In the genomic region with DNA sequence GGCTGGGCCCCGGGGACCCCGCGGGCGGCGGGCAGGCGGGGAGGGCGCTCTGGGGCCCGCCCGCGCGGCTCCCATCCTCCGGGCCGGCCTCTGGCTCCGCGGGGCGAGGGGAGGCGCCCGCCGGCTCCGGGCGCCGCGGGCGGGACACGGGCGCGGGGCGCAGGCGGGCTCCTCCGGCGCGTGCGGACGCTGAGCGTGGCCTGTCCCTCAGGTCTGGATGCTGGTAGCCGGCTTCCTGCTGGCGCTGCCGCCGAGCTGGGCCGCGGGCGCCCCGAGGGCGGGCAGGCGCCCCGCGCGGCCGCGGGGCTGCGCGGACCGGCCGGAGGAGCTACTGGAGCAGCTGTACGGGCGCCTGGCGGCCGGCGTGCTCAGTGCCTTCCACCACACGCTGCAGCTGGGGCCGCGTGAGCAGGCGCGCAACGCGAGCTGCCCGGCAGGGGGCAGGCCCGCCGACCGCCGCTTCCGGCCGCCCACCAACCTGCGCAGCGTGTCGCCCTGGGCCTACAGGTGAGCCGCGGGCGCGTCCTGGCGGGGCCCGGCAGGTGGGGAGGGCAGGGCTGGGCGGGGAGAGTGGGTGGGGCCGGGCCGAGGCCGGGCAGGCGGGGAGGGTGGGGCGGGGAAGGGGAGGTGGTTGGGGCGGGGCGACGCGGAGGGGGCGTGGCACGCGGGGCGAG, we compare ENCODE assay signal across 9 cellular contexts. TPM values are rescaled to one million over a fixed set of nuclear protein-coding genes. Genes with fewer than 3 reads are reported as not detected.
DNase-seq lines count a peak whose midpoint lies in the region; ATAC-seq, FAIRE-seq and TF ChIP-seq lines count a peak whose summit lies in the region.
"Had no signal": no experiment of that assay in that cellular context is flagged by ENCODE, and none has a peak within 500 bp of the region (broad histone marks: within the 10 kb centered on the region; RNA-seq: fewer than 3 reads in every experiment).

No MANE protein-coding gene starts in this region.

- H2AFZ ChIP-seq in endothelial cell of umbilical vein (ENCODE audit: low read depth, low read length), result peak overlapping the region; percentile 53

- TF ChIP-seq POLR2A in endothelial cell of umbilical vein (IDR thresholded peaks at IDR 0.05; ENCODE audit: low read depth, low read length), result peak; percentile 26

- BruUV-seq in endothelial cell of umbilical vein (replicated peaks; lab: Mats Ljungman, UMichigan), result no TSS peak

- peak overlapping the region; percentile 59 for H3K27ac ChIP-seq in C4-2B
- no peak overlapping the region for H3K27ac ChIP-seq in endothelial cell of umbilical vein (ENCODE audit: insufficient read depth, low read depth, low read length)

- intact Hi-C loops in endothelial cell of umbilical vein (cut with micrococcal nuclease) (loop anchor here (1.0 to 10.0 kb wide), 3 partner anchors 137 to 209 kb away; a partner anchor contains a TSS), mucosa of descending colon (cut with DNase I, micrococcal nuclease) (no loop called here)

- ATAC-seq in GM19025 (IDR thresholded peaks at IDR 0.05; ENCODE audit: low read depth, unreplicated experiment) (peak; percentile 95), HG03139 (IDR thresholded peaks at IDR 0.05; ENCODE audit: unreplicated experiment) (peak; percentile 85), mucosa of descending colon (peak; percentile 93)

- peak; percentile 67 for FAIRE-seq in endothelial cell of umbilical vein (lab: Jason Lieb, UNC)
- FAIRE-seq: endometrium had no signal

- CTCF ChIA-PET in endothelial cell of umbilical vein (lab: Charles Lee), result interaction anchor here (0.7 to 9.5 kb wide), 27 partner anchors 11 to 507 kb away, joined by 3 to 92 read pairs (median 4); no protein-coding TSS in a partner anchor

- H3K36me3 ChIP-seq in endothelial cell of umbilical vein (ENCODE audit: control insufficient read depth in 2 of 2, extremely low read depth in 1 of 2, insufficient read depth in 2 of 2, low read length in 2 of 2) (no peaks in the 10 kb centered on the region), mucosa of descending colon (ENCODE audit: low read depth) (no peaks in the 10 kb centered on the region)

- dilution Hi-C loops in endothelial cell of umbilical vein (cut with MboI; ENCODE audit: extremely low pct_ligation_motif_present, low sequenced_read_pairs), result no loop called here

- POLR2A ChIA-PET in endothelial cell of umbilical vein (lab: Charles Lee), result interaction anchor here (1.1 kb wide), 1 partner anchor 11 kb away, joined by 3 read pairs; no protein-coding TSS in a partner anchor

- no peaks in the 10 kb centered on the region for H3K79me2 ChIP-seq in endothelial cell of umbilical vein (ENCODE audit: control insufficient read depth, insufficient read depth, low read length)

- H3K4me1 ChIP-seq in endothelial cell of umbilical vein (ENCODE audit: control insufficient read depth, extremely low read depth, insufficient read depth, low read length), result peaks cover 8% of the 10 kb centered on the region
- H3K4me1 ChIP-seq in mucosa of descending colon (ENCODE audit: low read depth), result peaks cover 9% of the 10 kb centered on the region

- H3K4me3 ChIP-seq in endothelial cell of umbilical vein (replicated peaks in 1 of 3; ENCODE audit: insufficient read depth in 1 of 3, low read depth in 1 of 3, low read length in 3 of 3), result peak overlapping the region in 2 of 3 experiments; percentile 49 to 52
- no peak overlapping the region for H3K4me3 ChIP-seq in mucosa of descending colon

- H4K20me1 ChIP-seq in endothelial cell of umbilical vein (replicated peaks; ENCODE audit: control insufficient read depth, extremely low read depth, insufficient read depth, low read length), result no peaks in the 10 kb centered on the region

- no peaks in the 10 kb centered on the region for H3K27me3 ChIP-seq in endothelial cell of umbilical vein (ENCODE audit: control insufficient read depth in 2 of 2, insufficient read depth in 2 of 2, low read length in 2 of 2)

- no peaks in the 10 kb centered on the region for H3K9me1 ChIP-seq in endothelial cell of umbilical vein (replicated peaks; ENCODE audit: control insufficient read depth, extremely low read depth, insufficient read depth, low read length)

- TF ChIP-seq CTCF in C4-2B (conservative IDR thresholded peaks at IDR 0.05) (peak; percentile 87), endothelial cell of umbilical vein (IDR thresholded peaks at IDR 0.05; ENCODE audit: extremely low read depth in 1 of 2, insufficient read depth in 1 of 2, low read depth in 1 of 2, low read length in 2 of 2) (peak; percentile 64 to 69), mucosa of descending colon (IDR thresholded peaks at IDR 0.05) (peak; percentile 55)

- DNase-seq in NCI-H82 (lab: John Stamatoyannopoulos, UW) (peak; percentile 93), endothelial cell of umbilical vein (ENCODE audit: low read depth, low spot score) (peak; percentile 66), mucosa of descending colon (peak; percentile 86 to 92 (median 91))
- peak; percentile 90 for DNase-seq in activated CD8-positive, alpha-beta memory T cell treated with anti-CD3 and anti-CD28 coated beads for 24 hours
- peak; percentile 81 for DNase-seq in stimulated activated CD8-positive, alpha-beta memory T cell treated with anti-CD3 and anti-CD28 coated beads, Interleukin-4, amount 100 ng/mL, for 48 hours

- H3K4me2 ChIP-seq in endothelial cell of umbilical vein (ENCODE audit: insufficient read depth, low read length), result no peak overlapping the region

- no peaks in the 10 kb centered on the region for H3K9me3 ChIP-seq in endothelial cell of umbilical vein (replicated peaks; ENCODE audit: control insufficient read depth, insufficient read depth, low read length)
- H3K9me3 ChIP-seq in mucosa of descending colon, result no peaks in the 10 kb centered on the region

- H3K9ac ChIP-seq in endothelial cell of umbilical vein (replicated peaks; ENCODE audit: extremely low read depth, insufficient read depth, low read length), result peak overlapping the region; percentile 56

TF ChIP-seq in endothelial cell of umbilical vein, 7 proteins besides CTCF, POLR2A, EP300 and RAD21:
- peak; percentile 50 for TF ChIP-seq POLR2AphosphoS5 (IDR thresholded peaks at IDR 0.05; ENCODE audit: insufficient read depth, low read depth, low read length)
- TF ChIP-seq FOS (IDR thresholded peaks at IDR 0.05; ENCODE audit: borderline replicate concordance, insufficient read depth, low read length), result no peak
- TF ChIP-seq, protein P1, sequence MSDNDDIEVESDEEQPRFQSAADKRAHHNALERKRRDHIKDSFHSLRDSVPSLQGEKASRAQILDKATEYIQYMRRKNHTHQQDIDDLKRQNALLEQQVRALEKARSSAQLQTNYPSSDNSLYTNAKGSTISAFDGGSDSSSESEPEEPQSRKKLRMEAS (IDR thresholded peaks at IDR 0.05; ENCODE audit: insufficient read depth, insufficient read length), result peak; percentile 47
TF ChIP-seq in endothelial cell of umbilical vein: peak in this region for 2.

RNA-seq across cellular contexts. Expression of a gene that starts 0.4 kb away (rescaled TPM):
- total RNA-seq in endothelial cell of umbilical vein, result 4.9 and 6.1 TPM in 2 replicates
- polyA plus RNA-seq in endothelial cell of umbilical vein, result 4.0 and 5.5 TPM in 2 replicates
- polyA plus RNA-seq in endothelial cell of umbilical vein (2011; cell fraction: cytosol; rRNA removed), result 2.3 and 3.2 TPM in 2 replicates
- 2.5 and 3.1 TPM in 2 replicates for polyA plus RNA-seq in endothelial cell of umbilical vein (2011; cell fraction: nucleus; rRNA removed)
- polyA plus RNA-seq in endothelial cell of umbilical vein (2012), result 16.2 and 17.4 TPM in 2 replicates
- 2.0 and 2.2 TPM in 2 replicates for polyA minus RNA-seq in endothelial cell of umbilical vein
- polyA minus RNA-seq in endothelial cell of umbilical vein (2011; cell fraction: cytosol; rRNA and poly(A)+ RNA removed), result not detected
- 0.38 and 0.82 TPM in 2 replicates for polyA minus RNA-seq in endothelial cell of umbilical vein (2011; cell fraction: nucleus; rRNA and poly(A)+ RNA removed)
- total RNA-seq in mucosa of descending colon, result 1 to 10 TPM in 1 of 3 donors, under 1 TPM in 2; 0.41 to 1.5 (median 0.41) TPM
